ENCODE assay signal across 14 cellular contexts in the genomic region with DNA sequence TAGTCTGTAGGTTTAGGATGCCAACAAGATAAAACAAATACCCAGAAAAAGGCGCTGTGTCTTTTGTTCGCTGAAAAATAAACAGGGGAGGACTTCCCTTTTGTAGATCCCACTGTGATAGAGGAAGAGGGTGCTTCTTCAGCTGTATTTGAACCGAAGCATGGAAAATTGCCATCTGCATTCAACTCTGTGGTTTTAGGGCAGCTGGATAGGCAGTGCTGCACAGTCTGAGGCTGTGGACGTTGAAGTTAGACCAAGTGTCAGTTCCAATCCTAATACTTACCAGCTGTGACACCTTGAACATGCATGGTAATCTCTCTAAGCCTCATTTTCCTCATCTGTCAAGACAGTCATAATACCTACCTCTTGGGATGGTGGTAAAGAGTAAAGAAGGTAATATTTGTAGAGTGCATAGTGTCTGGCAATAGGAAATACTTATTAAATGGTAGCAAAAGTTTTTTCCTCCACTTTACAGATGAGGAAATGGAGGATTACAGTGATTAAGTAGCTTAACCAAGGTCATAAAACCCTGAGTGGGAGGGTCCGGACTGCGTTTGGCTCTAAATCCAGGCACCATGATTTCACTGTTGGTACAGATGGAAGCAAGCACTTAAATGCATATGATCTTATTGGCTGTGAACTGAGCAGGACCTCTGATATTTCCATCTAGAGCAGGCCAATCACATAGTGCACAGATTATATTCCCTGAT. TPM values are rescaled to one million over a fixed set of nuclear protein-coding genes. Genes with fewer than 3 reads are reported as not detected.
DNase-seq lines count a peak whose midpoint lies in the region; ATAC-seq and TF ChIP-seq lines count a peak whose summit lies in the region.
"Had no signal": no experiment of that assay in that cellular context is flagged by ENCODE, and none has a peak within 500 bp of the region (broad histone marks: within the 10 kb centered on the region; RNA-seq: fewer than 3 reads in every experiment).

No MANE protein-coding gene starts in this region.

- no peaks in the 10 kb centered on the region for H3K79me1 ChIP-seq in mesenchymal stem cell (replicated peaks; ENCODE audit: low read length, poor library complexity, severe bottlenecking)

- H2BK120ac ChIP-seq in mesenchymal stem cell (ENCODE audit: low read depth, low read length): no peak overlapping the region

- ATAC-seq in SK-N-SH treated with all-trans-retinoic acid at 6 μM for 48 hours: peak; percentile 9; the same call in 1 of the 3 replicates

- H3K4me2 ChIP-seq in mesenchymal stem cell (ENCODE audit: low read length, poor library complexity, severe bottlenecking): no peak overlapping the region

- H3K4me1 ChIP-seq in mesenchymal stem cell (ENCODE audit: control insufficient read depth, insufficient read depth, low read depth, low read length): peaks cover 14% of the 10 kb centered on the region
- H3K4me1 ChIP-seq: testis had no signal

- H4K91ac ChIP-seq in mesenchymal stem cell (ENCODE audit: low read length): no peak overlapping the region

- H4K8ac ChIP-seq in mesenchymal stem cell (ENCODE audit: low read length): no peak overlapping the region

- peak overlapping the region; percentile 84 for H3K27ac ChIP-seq in mesenchymal stem cell (ENCODE audit: low read length, poor library complexity, severe bottlenecking)
- H3K27ac ChIP-seq: cardiac muscle cell, testis had no signal

- no peaks in the 10 kb centered on the region for H3K36me3 ChIP-seq in mesenchymal stem cell (ENCODE audit: control insufficient read depth in 1 of 2, insufficient read depth in 2 of 2, low read depth in 1 of 2, low read length in 2 of 2)
- H3K36me3 ChIP-seq: cardiac muscle cell had no signal

- no peak overlapping the region for H2BK12ac ChIP-seq in mesenchymal stem cell (ENCODE audit: low read length in 2 of 2)

- H3K27me3 ChIP-seq in mesenchymal stem cell (ENCODE audit: control insufficient read depth in 1 of 2, insufficient read depth in 1 of 2, low read length in 2 of 2): peaks cover 0 to 5% of the 10 kb centered on the region in 2 experiments
- H3K27me3 ChIP-seq: cardiac muscle cell, testis had no signal

- 93% methylated on average over 5 of the region's 6 CpGs for WGBS in mesenchymal stem cell
- 61 to 73% methylated on average over 6 of the region's 6 CpGs for WGBS in lower leg skin, 2 donors

- peak; percentile 48 for DNase-seq in DMS153 (lab: John Stamatoyannopoulos, UW)
- DNase-seq in KBM-7: peak; percentile 34
- DNase-seq in mesenchymal stem cell: no peak
- no peak for DNase-seq in lower leg skin (ENCODE audit: low spot score in 2 of 2)
- DNase-seq in SW 1271 (lab: John Stamatoyannopoulos, UW): no peak
- DNase-seq in kidney glomerular epithelial cell (lab: John Stamatoyannopoulos, UW): no peak
- DNase-seq in NCI-H128 (lab: John Stamatoyannopoulos, UW; ENCODE audit: unreplicated experiment): no peak
- DNase-seq: activated CD4-positive, alpha-beta T cell treated with anti-CD3 and anti-CD28 coated beads, Interleukin-2, amount 50 U/mL, for 1 hour; CD4-positive, alpha-beta T cell; stimulated activated CD4-positive, alpha-beta T cell treated with anti-CD3 and anti-CD28 coated beads, Interleukin-12 subunit alpha, Interleukin-12 subunit beta, amount 100 ng/mL, for 4 hours; testis had no signal

- H3K9ac ChIP-seq in mesenchymal stem cell (ENCODE audit: low read length): no peak overlapping the region

- H3K4me3 ChIP-seq in mesenchymal stem cell (ENCODE audit: insufficient read depth in 1 of 2, low read depth in 1 of 2, low read length in 2 of 2) (no peak overlapping the region), lower leg skin (ENCODE audit: low read depth, poor library complexity, severe bottlenecking) (no peak overlapping the region)
- H3K4me3 ChIP-seq: cardiac muscle cell, lung, testis had no signal

- no peak overlapping the region for H3K23ac ChIP-seq in mesenchymal stem cell (ENCODE audit: low read length in 2 of 2)

- TF ChIP-seq CTCF in lower leg skin (IDR thresholded peaks at IDR 0.05): no peak

- in situ Hi-C loops in KBM-7 (cut with MboI; ENCODE audit: low pct_unique_long_range_greater_than_20kb, low sequenced_read_pairs): no loop called here

- no peak for TF ChIP-seq POLR2A in lower leg skin (IDR thresholded peaks at IDR 0.05)

- H3K9me3 ChIP-seq in mesenchymal stem cell (ENCODE audit: control insufficient read depth, low read length): no peaks in the 10 kb centered on the region
- H3K9me3 ChIP-seq: testis had no signal

- no peak overlapping the region for H3K14ac ChIP-seq in mesenchymal stem cell (ENCODE audit: low read length in 2 of 2)

- peak overlapping the region; percentile 1 for H2BK5ac ChIP-seq in mesenchymal stem cell (ENCODE audit: low read depth, low read length, poor library complexity, severe bottlenecking)

- H3K18ac ChIP-seq in mesenchymal stem cell (ENCODE audit: low read depth in 1 of 2, low read length in 2 of 2): peak overlapping the region in 1 of 2 experiments; percentile 48

- H2AFZ ChIP-seq in mesenchymal stem cell (ENCODE audit: low read depth, low read length): no peak overlapping the region

- H3K4ac ChIP-seq in mesenchymal stem cell (ENCODE audit: low read depth in 1 of 2, low read length in 2 of 2): no peak overlapping the region

- no peak overlapping the region for H2BK15ac ChIP-seq in mesenchymal stem cell (ENCODE audit: low read depth, poor library complexity, severe bottlenecking)

- intact Hi-C loops in lower leg skin (cut with DNase I; ENCODE audit: low total_unique reads): no loop called here

- H2AK5ac ChIP-seq in mesenchymal stem cell (ENCODE audit: low read length, severe bottlenecking): no peak overlapping the region

TF ChIP-seq in SK-N-SH treated with all-trans-retinoic acid at 6 μM for 48 hours, 23 proteins besides CTCF, POLR2A, EP300 and RAD21 (continues in another document):
- TF ChIP-seq ZC3H10 (CRISPR knock-in tag; IDR thresholded peaks at IDR 0.05) (no peak), ESRRG (CRISPR knock-in tag; IDR thresholded peaks at IDR 0.05) (no peak), TCF4 (CRISPR knock-in tag; IDR thresholded peaks at IDR 0.05; ENCODE audit: borderline replicate concordance) (no peak), ZNF565 (CRISPR knock-in tag; conservative IDR thresholded peaks at IDR 0.05; ENCODE audit: low read depth) (no peak), PATZ1 (CRISPR knock-in tag; IDR thresholded peaks at IDR 0.05; ENCODE audit: borderline replicate concordance) (no peak), ZFP30 (CRISPR knock-in tag; IDR thresholded peaks at IDR 0.05) (no peak), RARB (CRISPR knock-in tag; IDR thresholded peaks at IDR 0.05) (no peak), SNAI2 (CRISPR knock-in tag; IDR thresholded peaks at IDR 0.05) (no peak), ZFP3 (CRISPR knock-in tag; IDR thresholded peaks at IDR 0.05) (no peak), ZNF8 (CRISPR knock-in tag; IDR thresholded peaks at IDR 0.05) (no peak), PPARA (CRISPR knock-in tag; IDR thresholded peaks at IDR 0.05; ENCODE audit: borderline replicate concordance) (no peak), ISL1 (CRISPR knock-in tag; IDR thresholded peaks at IDR 0.05) (no peak), ZNF70 (CRISPR knock-in tag; IDR thresholded peaks at IDR 0.05) (no peak), GLIS3 (CRISPR knock-in tag; IDR thresholded peaks at IDR 0.05) (no peak), BACH2 (CRISPR knock-in tag; IDR thresholded peaks at IDR 0.05; ENCODE audit: borderline replicate concordance) (no peak), CSRNP3 (CRISPR knock-in tag; IDR thresholded peaks at IDR 0.05) (no peak)
- TF ChIP-seq, protein P1, sequence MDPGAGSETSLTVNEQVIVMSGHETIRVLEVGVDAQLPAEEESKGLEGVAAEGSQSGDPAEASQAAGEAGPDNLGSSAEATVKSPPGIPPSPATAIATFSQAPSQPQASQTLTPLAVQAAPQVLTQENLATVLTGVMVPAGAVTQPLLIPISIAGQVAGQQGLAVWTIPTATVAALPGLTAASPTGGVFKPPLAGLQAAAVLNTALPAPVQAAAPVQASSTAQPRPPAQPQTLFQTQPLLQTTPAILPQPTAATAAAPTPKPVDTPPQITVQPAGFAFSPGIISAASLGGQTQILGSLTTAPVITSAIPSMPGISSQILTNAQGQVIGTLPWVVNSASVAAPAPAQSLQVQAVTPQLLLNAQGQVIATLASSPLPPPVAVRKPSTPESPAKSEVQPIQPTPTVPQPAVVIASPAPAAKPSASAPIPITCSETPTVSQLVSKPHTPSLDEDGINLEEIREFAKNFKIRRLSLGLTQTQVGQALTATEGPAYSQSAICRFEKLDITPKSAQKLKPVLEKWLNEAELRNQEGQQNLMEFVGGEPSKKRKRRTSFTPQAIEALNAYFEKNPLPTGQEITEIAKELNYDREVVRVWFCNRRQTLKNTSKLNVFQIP (CRISPR knock-in tag; IDR thresholded peaks at IDR 0.05; ENCODE audit: borderline replicate concordance, low read depth): no peak

RNA-seq across cellular contexts. Expression of gene UTP25, which starts 48.5 kb away (rescaled TPM):
- polyA plus RNA-seq in mesenchymal stem cell (2013, experiment 1 of 2): 3.3 TPM
- 3.3 TPM for polyA plus RNA-seq in mesenchymal stem cell (2013, experiment 2 of 2)
- total RNA-seq in lower leg skin: 10 to 100 TPM in 3 of 4 donors, 1 to 10 TPM in 1; 9.9 to 12.9 (median 11.1) TPM

Comparison
In these comparisons a context has a peak if more than half of its experiments do, and no peak if none do; other contexts are left out.
1. DNase-seq: peak in DMS153 (single experiment) and KBM-7 (single experiment); none in mesenchymal stem cell (single experiment), lower leg skin (0 of 2), SW 1271 (0 of 2), kidney glomerular epithelial cell (single experiment) and NCI-H128 (single experiment).